ENCODE assay signal across 8 cellular contexts in the genomic region with DNA sequence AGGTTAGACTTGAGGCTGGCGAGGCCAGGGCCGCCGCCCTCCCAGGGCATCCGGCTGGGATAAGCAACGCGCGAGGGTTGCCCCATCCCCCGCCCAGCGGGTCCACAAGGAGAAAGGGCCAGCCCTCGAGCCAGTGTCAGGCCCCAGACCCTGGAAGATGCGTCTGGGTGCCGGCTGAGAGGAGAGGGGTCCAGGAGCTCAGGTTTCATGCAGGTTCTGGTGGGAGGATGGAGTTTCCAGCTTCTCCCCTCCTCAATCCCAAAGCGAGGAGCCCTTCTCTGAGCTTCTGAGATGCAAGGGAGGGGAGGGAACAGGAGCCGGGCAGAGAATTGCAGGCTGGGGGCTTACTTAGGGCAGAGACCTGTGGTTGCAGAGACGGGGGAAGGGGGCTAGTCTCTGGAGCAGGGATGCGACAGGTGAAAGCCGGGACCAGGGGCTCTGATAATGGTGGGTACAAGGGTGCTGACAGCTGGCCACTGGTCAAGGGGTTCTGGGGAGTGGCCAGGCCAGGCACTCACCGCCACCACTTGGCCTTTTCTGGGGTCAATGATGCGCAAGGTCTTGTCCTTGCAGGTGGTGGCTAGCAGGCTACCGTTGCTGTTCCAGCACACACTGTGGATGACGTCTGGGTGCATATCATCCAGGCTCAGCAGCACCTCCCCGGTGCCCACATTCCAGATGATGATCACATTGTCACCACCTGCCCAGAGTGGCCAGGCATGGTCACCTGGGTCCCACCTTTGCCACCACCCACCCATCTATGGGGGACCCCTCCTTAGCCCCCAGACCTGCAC. TPM values are rescaled to one million over a fixed set of nuclear protein-coding genes. Genes with fewer than 3 reads are reported as not detected.
DNase-seq lines count a peak whose midpoint lies in the region; ATAC-seq, FAIRE-seq and TF ChIP-seq lines count a peak whose summit lies in the region.

No MANE protein-coding gene starts in this region.

- ATAC-seq in activated naive CD4-positive, alpha-beta T cell treated with anti-CD3 and anti-CD28 coated beads, Interleukin-2, amount 50 U/mL, for 72 hours: no peak
- ATAC-seq in left lung: no peak

- H3K27me3 Mint-ChIP-seq in activated naive CD4-positive, alpha-beta T cell treated with anti-CD3 and anti-CD28 coated beads for 36 hours (ENCODE audit: low read depth): peaks cover 9% of the 10 kb centered on the region

- TF ChIP-seq POLR2A in GM12891 (IDR thresholded peaks at IDR 0.05; ENCODE audit: low read depth, low read length): no peak

- H3K36me3 ChIP-seq in left lung: no peaks in the 10 kb centered on the region
- no peaks in the 10 kb centered on the region for H3K36me3 ChIP-seq in thymus (ENCODE audit: control insufficient read depth, insufficient read depth)

- peaks cover 29 to 68% of the 10 kb centered on the region in 2 donors for H3K4me1 ChIP-seq in left lung
- peaks cover 56% of the 10 kb centered on the region for H3K4me1 ChIP-seq in thymus (ENCODE audit: control insufficient read depth, insufficient read depth, low read length)

- no peaks in the 10 kb centered on the region for H3K9me3 ChIP-seq in left lung
- H3K9me3 ChIP-seq in thymus (ENCODE audit: control insufficient read depth): no peaks in the 10 kb centered on the region

- H3K27me3 ChIP-seq in left lung (peaks cover 0 to 75% of the 10 kb centered on the region in 2 donors), thymus (ENCODE audit: control insufficient read depth, insufficient read depth) (peaks cover 25% of the 10 kb centered on the region)

- TF ChIP-seq CTCF in left lung (IDR thresholded peaks at IDR 0.05): no peak

- no peak for DNase-seq in activated naive CD4-positive, alpha-beta T cell treated with anti-CD3 and anti-CD28 coated beads for 36 hours
- no peak for DNase-seq in activated naive CD4-positive, alpha-beta T cell (lab: John Stamatoyannopoulos, UW)
- DNase-seq in activated naive CD4-positive, alpha-beta T cell treated with anti-CD3 and anti-CD28 coated beads, Interleukin-2, amount 50 U/mL, for 72 hours (ENCODE audit: low spot score in 2 of 2): no peak
- DNase-seq in left lung (peak in 1 of 2 donors; percentile 44), GM19238 (ENCODE audit: insufficient read length, low spot score) (no peak), kidney glomerular epithelial cell (lab: John Stamatoyannopoulos, UW) (no peak), GM12891 (ENCODE audit: insufficient read length, low spot score) (no peak)

- no peak overlapping the region for H3K27ac Mint-ChIP-seq in activated naive CD4-positive, alpha-beta T cell treated with anti-CD3 and anti-CD28 coated beads for 36 hours
- H3K27ac Mint-ChIP-seq in activated naive CD4-positive, alpha-beta T cell treated with anti-CD3 and anti-CD28 coated beads, Interleukin-2, amount 50 U/mL, for 72 hours: peak overlapping the region; percentile 65 to 82

- H3K4me3 Mint-ChIP-seq in activated naive CD4-positive, alpha-beta T cell treated with anti-CD3 and anti-CD28 coated beads for 36 hours: peak overlapping the region; percentile 81

- no peak for FAIRE-seq in GM12891 (lab: Jason Lieb, UNC)

- H3K4me3 ChIP-seq in left lung (peak overlapping the region; percentile 28 to 43), thymus (ENCODE audit: low read length) (peak overlapping the region; percentile 7)

- intact Hi-C loops in activated naive CD4-positive, alpha-beta T cell treated with anti-CD3 and anti-CD28 coated beads for 36 hours (cut with micrococcal nuclease): loop anchor here (5.0 kb wide), 1 partner anchor 226 kb away; a partner anchor contains a TSS
- intact Hi-C loops in left lung (cut with DNase I): no loop called here

- peaks cover 3% of the 10 kb centered on the region for H3K36me3 Mint-ChIP-seq in activated naive CD4-positive, alpha-beta T cell treated with anti-CD3 and anti-CD28 coated beads for 36 hours (ENCODE audit: low read depth)
- no peaks in the 10 kb centered on the region for H3K36me3 Mint-ChIP-seq in activated naive CD4-positive, alpha-beta T cell treated with anti-CD3 and anti-CD28 coated beads, Interleukin-2, amount 50 U/mL, for 72 hours

- 48% methylated on average over 22 of the region's 22 CpGs for WGBS in thymus

- H3K27ac ChIP-seq in left lung (peak overlapping the region in 1 of 2 donors; percentile 62), thymus (ENCODE audit: low read depth) (no peak overlapping the region)

- peaks cover 54% of the 10 kb centered on the region for H3K4me1 Mint-ChIP-seq in activated naive CD4-positive, alpha-beta T cell treated with anti-CD3 and anti-CD28 coated beads for 36 hours (ENCODE audit: low read depth)

- CTCF ChIA-PET in activated naive CD4-positive, alpha-beta T cell treated with anti-CD3 and anti-CD28 coated beads for 36 hours (lab: Charles Lee): interaction anchor here (1.0 to 8.6 kb wide), 28 partner anchors 9 to 361 kb away, joined by 3 to 91 read pairs (median 7); a partner anchor contains a TSS

- no peaks in the 10 kb centered on the region for H3K9me3 Mint-ChIP-seq in activated naive CD4-positive, alpha-beta T cell treated with anti-CD3 and anti-CD28 coated beads for 36 hours
- no peaks in the 10 kb centered on the region for H3K9me3 Mint-ChIP-seq in activated naive CD4-positive, alpha-beta T cell treated with anti-CD3 and anti-CD28 coated beads, Interleukin-2, amount 50 U/mL, for 72 hours

TF ChIP-seq in GM12891, 5 proteins besides CTCF, POLR2A, EP300 and RAD21:
- TF ChIP-seq PAX5 (IDR thresholded peaks at IDR 0.05; ENCODE audit: insufficient read depth, low read length, severe bottlenecking) (no peak), POLR2AphosphoS5 (IDR thresholded peaks at IDR 0.05; ENCODE audit: low read depth, low read length) (no peak), SPI1 (IDR thresholded peaks at IDR 0.05; ENCODE audit: low read depth, low read length) (no peak), POU2F2 (IDR thresholded peaks at IDR 0.05; ENCODE audit: low read depth, low read length) (no peak), TAF1 (IDR thresholded peaks at IDR 0.05; ENCODE audit: low read depth, low read length) (no peak)

RNA-seq across cellular contexts. Expression of a gene that starts 4.2 kb away (rescaled TPM):
- 10 to 100 TPM; 24.8 to 27.3 TPM for total RNA-seq in activated naive CD4-positive, alpha-beta T cell treated with anti-CD3 and anti-CD28 coated beads for 36 hours
- 10 to 100 TPM; 17.3 to 47.3 TPM for total RNA-seq in activated naive CD4-positive, alpha-beta T cell treated with anti-CD3 and anti-CD28 coated beads, Interleukin-2, amount 50 U/mL, for 72 hours
- 1 to 10 TPM; 3.8 to 3.9 TPM for total RNA-seq in left lung
- polyA plus RNA-seq in thymus: 17.0 TPM
- polyA plus RNA-seq in GM12891 (2012; ENCODE audit: low read depth, missing spikeins): 1.5 TPM

RNA-seq across cellular contexts. Expression of a gene that starts 25.5 kb away (rescaled TPM):
- total RNA-seq in activated naive CD4-positive, alpha-beta T cell treated with anti-CD3 and anti-CD28 coated beads for 36 hours: 10 to 100 TPM; 14.1 to 14.6 TPM
- 10 to 100 TPM in 1 of 2 donors, 1 to 10 TPM in 1; 8.9 to 25.3 TPM for total RNA-seq in activated naive CD4-positive, alpha-beta T cell treated with anti-CD3 and anti-CD28 coated beads, Interleukin-2, amount 50 U/mL, for 72 hours
- total RNA-seq in left lung: 10 to 100 TPM in 1 of 2 donors, 1 to 10 TPM in 1; 8.8 to 10.2 TPM
- 2.2 TPM for polyA plus RNA-seq in thymus
- polyA plus RNA-seq in GM12891 (2012; ENCODE audit: low read depth, missing spikeins): 1.4 TPM

RNA-seq across cellular contexts. Expression of a gene that starts 29.0 kb away (rescaled TPM):
- total RNA-seq in activated naive CD4-positive, alpha-beta T cell treated with anti-CD3 and anti-CD28 coated beads for 36 hours: 10 to 100 TPM; 35.5 to 37.5 TPM
- total RNA-seq in activated naive CD4-positive, alpha-beta T cell treated with anti-CD3 and anti-CD28 coated beads, Interleukin-2, amount 50 U/mL, for 72 hours: 10 to 100 TPM; 49.8 to 67.8 TPM
- 10 to 100 TPM; 40.3 to 48.3 TPM for total RNA-seq in left lung
- polyA plus RNA-seq in thymus: 33.7 TPM
- polyA plus RNA-seq in GM12891 (2012; ENCODE audit: low read depth, missing spikeins): 13.2 TPM

RNA-seq across cellular contexts. Expression of a gene that starts 50.0 kb away (rescaled TPM):
- 10 to 100 TPM; 30.9 to 37.2 TPM for total RNA-seq in activated naive CD4-positive, alpha-beta T cell treated with anti-CD3 and anti-CD28 coated beads for 36 hours
- 10 to 100 TPM; 29.9 to 52.1 TPM for total RNA-seq in activated naive CD4-positive, alpha-beta T cell treated with anti-CD3 and anti-CD28 coated beads, Interleukin-2, amount 50 U/mL, for 72 hours
- total RNA-seq in left lung: 10 to 100 TPM; 53.3 to 58.5 TPM
- polyA plus RNA-seq in thymus: 98.2 TPM
- polyA plus RNA-seq in GM12891 (2012; ENCODE audit: low read depth, missing spikeins): 12.4 TPM

RNA-seq across cellular contexts. Expression of a gene that starts 51.6 kb away (rescaled TPM):
- 1 to 10 TPM; 3.7 to 4.0 TPM for total RNA-seq in activated naive CD4-positive, alpha-beta T cell treated with anti-CD3 and anti-CD28 coated beads for 36 hours
- total RNA-seq in activated naive CD4-positive, alpha-beta T cell treated with anti-CD3 and anti-CD28 coated beads, Interleukin-2, amount 50 U/mL, for 72 hours: 10 to 100 TPM in 1 of 2 donors, 1 to 10 TPM in 1; 5.1 to 10.6 TPM
- 10 to 100 TPM; 10.9 to 11.3 TPM for total RNA-seq in left lung
- polyA plus RNA-seq in thymus: 7.8 TPM
- 1.9 TPM for polyA plus RNA-seq in GM12891 (2012; ENCODE audit: low read depth, missing spikeins)
